ENCODE assay signal across 1 cellular context in the genomic region with DNA sequence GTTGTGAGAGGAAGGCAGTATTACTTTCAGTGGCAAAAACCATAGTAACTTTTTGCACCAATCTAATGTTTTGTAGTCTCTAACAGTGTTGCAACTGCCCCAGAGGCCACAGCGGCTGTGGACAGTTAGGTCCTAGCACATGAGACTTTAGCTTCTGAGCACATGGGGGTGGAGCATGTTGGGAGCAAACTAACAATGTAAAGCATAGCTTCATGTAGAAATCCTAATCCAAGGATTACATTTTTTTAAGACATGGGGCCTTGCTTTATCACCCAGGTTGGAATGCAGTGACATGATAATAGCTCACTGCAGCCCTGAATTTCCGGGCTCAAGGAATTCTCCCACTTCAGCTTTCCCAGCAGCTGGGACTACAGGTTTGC.
TF ChIP-seq lines count a peak whose summit lies in the region.

No MANE protein-coding gene starts in this region.

TF ChIP-seq in HepG2, 621 proteins besides CTCF, POLR2A, EP300 and RAD21:
- TF ChIP-seq HDAC1 (CRISPR knock-in tag; IDR thresholded peaks at IDR 0.05), result no peak
- TF ChIP-seq, protein P1, sequence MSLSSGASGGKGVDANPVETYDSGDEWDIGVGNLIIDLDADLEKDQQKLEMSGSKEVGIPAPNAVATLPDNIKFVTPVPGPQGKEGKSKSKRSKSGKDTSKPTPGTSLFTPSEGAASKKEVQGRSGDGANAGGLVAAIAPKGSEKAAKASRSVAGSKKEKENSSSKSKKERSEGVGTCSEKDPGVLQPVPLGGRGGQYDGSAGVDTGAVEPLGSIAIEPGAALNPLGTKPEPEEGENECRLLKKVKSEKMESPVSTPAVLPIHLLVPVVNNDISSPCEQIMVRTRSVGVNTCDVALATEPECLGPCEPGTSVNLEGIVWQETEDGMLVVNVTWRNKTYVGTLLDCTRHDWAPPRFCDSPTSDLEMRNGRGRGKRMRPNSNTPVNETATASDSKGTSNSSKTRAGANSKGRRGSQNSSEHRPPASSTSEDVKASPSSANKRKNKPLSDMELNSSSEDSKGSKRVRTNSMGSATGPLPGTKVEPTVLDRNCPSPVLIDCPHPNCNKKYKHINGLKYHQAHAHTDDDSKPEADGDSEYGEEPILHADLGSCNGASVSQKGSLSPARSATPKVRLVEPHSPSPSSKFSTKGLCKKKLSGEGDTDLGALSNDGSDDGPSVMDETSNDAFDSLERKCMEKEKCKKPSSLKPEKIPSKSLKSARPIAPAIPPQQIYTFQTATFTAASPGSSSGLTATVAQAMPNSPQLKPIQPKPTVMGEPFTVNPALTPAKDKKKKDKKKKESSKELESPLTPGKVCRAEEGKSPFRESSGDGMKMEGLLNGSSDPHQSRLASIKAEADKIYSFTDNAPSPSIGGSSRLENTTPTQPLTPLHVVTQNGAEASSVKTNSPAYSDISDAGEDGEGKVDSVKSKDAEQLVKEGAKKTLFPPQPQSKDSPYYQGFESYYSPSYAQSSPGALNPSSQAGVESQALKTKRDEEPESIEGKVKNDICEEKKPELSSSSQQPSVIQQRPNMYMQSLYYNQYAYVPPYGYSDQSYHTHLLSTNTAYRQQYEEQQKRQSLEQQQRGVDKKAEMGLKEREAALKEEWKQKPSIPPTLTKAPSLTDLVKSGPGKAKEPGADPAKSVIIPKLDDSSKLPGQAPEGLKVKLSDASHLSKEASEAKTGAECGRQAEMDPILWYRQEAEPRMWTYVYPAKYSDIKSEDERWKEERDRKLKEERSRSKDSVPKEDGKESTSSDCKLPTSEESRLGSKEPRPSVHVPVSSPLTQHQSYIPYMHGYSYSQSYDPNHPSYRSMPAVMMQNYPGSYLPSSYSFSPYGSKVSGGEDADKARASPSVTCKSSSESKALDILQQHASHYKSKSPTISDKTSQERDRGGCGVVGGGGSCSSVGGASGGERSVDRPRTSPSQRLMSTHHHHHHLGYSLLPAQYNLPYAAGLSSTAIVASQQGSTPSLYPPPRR (CRISPR knock-in tag; IDR thresholded peaks at IDR 0.05; ENCODE audit: borderline replicate concordance), result no peak
- no peak for TF ChIP-seq ARID2 (CRISPR knock-in tag; IDR thresholded peaks at IDR 0.05; ENCODE audit: borderline replicate concordance)
- no peak for TF ChIP-seq MEIS2 (CRISPR knock-in tag; IDR thresholded peaks at IDR 0.05)
- TF ChIP-seq SPEN (CRISPR knock-in tag; IDR thresholded peaks at IDR 0.05; ENCODE audit: low read depth), result no peak
- TF ChIP-seq ZNF251 (CRISPR knock-in tag; IDR thresholded peaks at IDR 0.05), result no peak
- TF ChIP-seq NR3C1 (CRISPR knock-in tag; IDR thresholded peaks at IDR 0.05), result no peak
- TF ChIP-seq BRD4 (CRISPR knock-in tag; IDR thresholded peaks at IDR 0.05), result no peak
- TF ChIP-seq ZNF138 (CRISPR knock-in tag; IDR thresholded peaks at IDR 0.05; ENCODE audit: low read depth), result no peak
- TF ChIP-seq ZMYM3 (CRISPR knock-in tag; IDR thresholded peaks at IDR 0.05), result no peak
- TF ChIP-seq, protein P2, sequence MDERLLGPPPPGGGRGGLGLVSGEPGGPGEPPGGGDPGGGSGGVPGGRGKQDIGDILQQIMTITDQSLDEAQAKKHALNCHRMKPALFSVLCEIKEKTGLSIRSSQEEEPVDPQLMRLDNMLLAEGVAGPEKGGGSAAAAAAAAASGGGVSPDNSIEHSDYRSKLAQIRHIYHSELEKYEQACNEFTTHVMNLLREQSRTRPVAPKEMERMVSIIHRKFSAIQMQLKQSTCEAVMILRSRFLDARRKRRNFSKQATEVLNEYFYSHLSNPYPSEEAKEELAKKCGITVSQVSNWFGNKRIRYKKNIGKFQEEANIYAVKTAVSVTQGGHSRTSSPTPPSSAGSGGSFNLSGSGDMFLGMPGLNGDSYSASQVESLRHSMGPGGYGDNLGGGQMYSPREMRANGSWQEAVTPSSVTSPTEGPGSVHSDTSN (CRISPR knock-in tag; IDR thresholded peaks at IDR 0.05), result no peak
- TF ChIP-seq JARID2 (CRISPR knock-in tag; IDR thresholded peaks at IDR 0.05; ENCODE audit: insufficient replicate concordance), result no peak
- no peak for TF ChIP-seq AGO2 (optimal IDR thresholded peaks at IDR 0.05; ENCODE audit: low read depth, low read length)
- TF ChIP-seq, protein P3, sequence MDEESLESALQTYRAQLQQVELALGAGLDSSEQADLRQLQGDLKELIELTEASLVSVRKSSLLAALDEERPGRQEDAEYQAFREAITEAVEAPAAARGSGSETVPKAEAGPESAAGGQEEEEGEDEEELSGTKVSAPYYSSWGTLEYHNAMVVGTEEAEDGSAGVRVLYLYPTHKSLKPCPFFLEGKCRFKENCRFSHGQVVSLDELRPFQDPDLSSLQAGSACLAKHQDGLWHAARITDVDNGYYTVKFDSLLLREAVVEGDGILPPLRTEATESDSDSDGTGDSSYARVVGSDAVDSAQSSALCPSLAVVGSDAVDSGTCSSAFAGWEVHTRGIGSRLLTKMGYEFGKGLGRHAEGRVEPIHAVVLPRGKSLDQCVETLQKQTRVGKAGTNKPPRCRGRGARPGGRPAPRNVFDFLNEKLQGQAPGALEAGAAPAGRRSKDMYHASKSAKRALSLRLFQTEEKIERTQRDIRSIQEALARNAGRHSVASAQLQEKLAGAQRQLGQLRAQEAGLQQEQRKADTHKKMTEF (CRISPR knock-in tag; IDR thresholded peaks at IDR 0.05), result no peak
- TF ChIP-seq ERF (CRISPR knock-in tag; IDR thresholded peaks at IDR 0.05), result no peak
- no peak for TF ChIP-seq ZNF660 (CRISPR knock-in tag; IDR thresholded peaks at IDR 0.05; ENCODE audit: borderline replicate concordance, low read depth)
- TF ChIP-seq, protein P4, sequence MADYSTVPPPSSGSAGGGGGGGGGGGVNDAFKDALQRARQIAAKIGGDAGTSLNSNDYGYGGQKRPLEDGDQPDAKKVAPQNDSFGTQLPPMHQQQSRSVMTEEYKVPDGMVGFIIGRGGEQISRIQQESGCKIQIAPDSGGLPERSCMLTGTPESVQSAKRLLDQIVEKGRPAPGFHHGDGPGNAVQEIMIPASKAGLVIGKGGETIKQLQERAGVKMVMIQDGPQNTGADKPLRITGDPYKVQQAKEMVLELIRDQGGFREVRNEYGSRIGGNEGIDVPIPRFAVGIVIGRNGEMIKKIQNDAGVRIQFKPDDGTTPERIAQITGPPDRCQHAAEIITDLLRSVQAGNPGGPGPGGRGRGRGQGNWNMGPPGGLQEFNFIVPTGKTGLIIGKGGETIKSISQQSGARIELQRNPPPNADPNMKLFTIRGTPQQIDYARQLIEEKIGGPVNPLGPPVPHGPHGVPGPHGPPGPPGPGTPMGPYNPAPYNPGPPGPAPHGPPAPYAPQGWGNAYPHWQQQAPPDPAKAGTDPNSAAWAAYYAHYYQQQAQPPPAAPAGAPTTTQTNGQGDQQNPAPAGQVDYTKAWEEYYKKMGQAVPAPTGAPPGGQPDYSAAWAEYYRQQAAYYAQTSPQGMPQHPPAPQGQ (CRISPR knock-in tag; IDR thresholded peaks at IDR 0.05; ENCODE audit: borderline replicate concordance), result no peak
- no peak for TF ChIP-seq ZNF180 (CRISPR knock-in tag; IDR thresholded peaks at IDR 0.05; ENCODE audit: borderline replicate concordance, low read depth)
- TF ChIP-seq ZNF780A (CRISPR knock-in tag; IDR thresholded peaks at IDR 0.05), result no peak
